19 cellular contexts compared by ENCODE assay signal in the genomic region with DNA sequence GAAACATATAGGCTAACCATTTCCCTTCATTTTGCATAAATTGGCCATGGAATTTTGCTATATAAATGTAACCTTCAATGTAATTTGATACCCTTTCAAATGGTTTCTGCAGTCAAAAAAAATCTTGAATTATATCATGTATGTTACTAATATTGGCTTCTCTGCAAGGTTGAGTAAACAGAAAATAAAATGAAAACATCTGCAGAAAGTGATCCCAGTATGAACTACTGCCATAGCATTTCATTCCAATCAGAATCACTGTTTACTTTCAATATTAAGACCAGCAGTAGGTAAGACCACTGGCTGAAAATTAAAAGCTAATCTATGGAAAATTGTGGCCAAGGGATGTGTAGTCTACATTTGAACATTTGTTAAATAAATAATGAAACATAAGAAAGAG.
"Had no signal": no experiment of that assay in that cellular context is flagged by ENCODE, and none has a peak within 500 bp of the region (broad histone marks: within the 10 kb centered on the region; RNA-seq: fewer than 3 reads in every experiment).

No MANE protein-coding gene starts in this region.

- H3K27me3 ChIP-seq: dorsolateral prefrontal cortex, heart left ventricle, ovary, stomach, transverse colon had no signal

- H3K27ac ChIP-seq: coronary artery, dorsolateral prefrontal cortex, heart left ventricle, ovary, stomach, thoracic aorta, transverse colon had no signal

- DNase-seq: dorsolateral prefrontal cortex; effector CD8-positive, alpha-beta T cell; heart left ventricle; hippocampal formation; left colon; left ventricle myocardium superior; natural killer cell; nucleus accumbens; ovary; right cardiac atrium; small intestine; stimulated activated CD4-positive, alpha-beta T cell treated with anti-CD3 and anti-CD28 coated beads, Interleukin-12 subunit alpha, Interleukin-12 subunit beta, amount 100 ng/mL, for 4 hours; stimulated activated naive CD4-positive, alpha-beta T cell; stomach; substantia nigra; transverse colon had no signal

- H3K4me1 ChIP-seq: heart left ventricle, stomach, transverse colon had no signal

- FAIRE-seq: frontal cortex, small intestine had no signal

- H3K36me3 ChIP-seq: heart left ventricle, ovary, stomach, thoracic aorta, transverse colon had no signal

- ATAC-seq: heart left ventricle, left colon, left ventricle myocardium superior, natural killer cell, right cardiac atrium had no signal

- H3K9me3 ChIP-seq: ovary, thoracic aorta, transverse colon had no signal

- H3K4me3 ChIP-seq: coronary artery, dorsolateral prefrontal cortex, heart left ventricle, ovary, stomach, thoracic aorta, transverse colon had no signal
